19 cellular contexts compared by ENCODE assay signal in the genomic region with DNA sequence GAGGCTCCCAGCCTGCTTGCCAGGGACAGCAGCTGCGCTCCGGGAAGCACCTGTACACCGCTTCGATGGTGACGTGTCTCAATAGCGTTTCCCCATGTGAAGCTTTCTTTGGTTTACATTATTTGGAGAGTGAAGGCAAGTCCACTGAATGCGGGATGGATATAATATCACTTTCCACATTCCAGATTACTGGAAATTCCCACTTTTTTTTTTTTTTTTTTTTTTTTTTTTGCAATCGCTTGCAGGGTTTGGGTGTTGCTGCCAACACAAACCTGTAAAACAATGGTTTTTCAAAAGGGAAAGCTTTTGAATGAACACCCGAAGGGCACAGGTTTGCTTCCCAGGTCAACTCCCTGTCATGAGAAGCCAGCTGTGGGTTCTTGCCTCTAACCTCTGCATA.
A peak's percentile ranks its signal among the peaks of the same experiment; 100 is the strongest.
DNase-seq lines count a peak whose midpoint lies in the region.
"Had no signal": no experiment of that assay in that cellular context is flagged by ENCODE, and none has a peak within 500 bp of the region (broad histone marks: within the 10 kb centered on the region; RNA-seq: fewer than 3 reads in every experiment).

No MANE protein-coding gene starts in this region.

- peaks cover 0 to 13% (median 10%) of the 10 kb centered on the region in 3 donors for H3K36me3 Mint-ChIP-seq in immature natural killer cell
- H3K36me3 Mint-ChIP-seq: CD4-positive, alpha-beta memory T cell had no signal

- H3K4me3 Mint-ChIP-seq in immature natural killer cell = no peak overlapping the region
- H3K4me3 Mint-ChIP-seq: CD4-positive, alpha-beta memory T cell had no signal

- peaks cover 0 to 8% (median 3%) of the 10 kb centered on the region in 6 donors for H3K9me3 Mint-ChIP-seq in immature natural killer cell

- peaks cover 2 to 4% (median 4%) of the 10 kb centered on the region in 3 donors for H3K27me3 Mint-ChIP-seq in immature natural killer cell (ENCODE audit: low read depth in 3 of 3)

- H3K27ac Mint-ChIP-seq in immature natural killer cell = no peak overlapping the region
- H3K27ac Mint-ChIP-seq: CD4-positive, alpha-beta memory T cell had no signal

- DNase-seq in DMS153 (lab: John Stamatoyannopoulos, UW) (peak; percentile 67), DMS153 treated with DMSO at 0.1 percent for 48 hours (lab: John Stamatoyannopoulos, UW; ENCODE audit: unreplicated experiment) (no peak), NCI-H1436 treated with DMSO at 0.1 percent for 48 hours (lab: John Stamatoyannopoulos, UW) (peak; percentile 45), NCI-H2107 treated with DMSO at 0.1 percent for 48 hours (lab: John Stamatoyannopoulos, UW; ENCODE audit: unreplicated experiment) (peak; percentile 83), dermis microvascular lymphatic vessel endothelial cell (ENCODE audit: low read depth in 2 of 2) (peak; percentile 44 to 55), pons (ENCODE audit: low spot score) (no peak), immature natural killer cell (no peak), DMS 273 treated with DMSO at 0.1 percent for 48 hours (lab: John Stamatoyannopoulos, UW) (no peak)
- DNase-seq: ACHN; Caco-2; CD4-positive, alpha-beta memory T cell; DMS79 treated with DMSO at 0.1 percent for 48 hours; H7; Kasumi-1; NCI-H1417 treated with DMSO at 0.1 percent for 48 hours; NCI-H2029 treated with DMSO at 0.1 percent for 48 hours; NCI-H446 treated with DMSO at 0.1 percent for 48 hours; NCI-H526 treated with DMSO at 0.1 percent for 48 hours; T-helper 9 cell had no signal

- no peaks in the 10 kb centered on the region for H3K4me1 Mint-ChIP-seq in immature natural killer cell
- H3K4me1 Mint-ChIP-seq: CD4-positive, alpha-beta memory T cell had no signal

Comparison
In these comparisons a context has a peak if more than half of its experiments do, and no peak if none do; other contexts are left out.
1. DNase-seq: peak in DMS153 (single experiment), NCI-H1436 treated with DMSO at 0.1 percent for 48 hours (single experiment), NCI-H2107 treated with DMSO at 0.1 percent for 48 hours (single experiment) and dermis microvascular lymphatic vessel endothelial cell (2 of 2); none in DMS153 treated with DMSO at 0.1 percent for 48 hours (single experiment), pons (single experiment), immature natural killer cell (0 of 3) and DMS 273 treated with DMSO at 0.1 percent for 48 hours (single experiment).